In genomic region chr1:229892515-229893117, GRCh38 we compare ENCODE assay signal across 14 cellular contexts.
"Had no signal": no experiment of that assay in that cellular context is flagged by ENCODE, and none has a peak within 500 bp of the region (broad histone marks: within the 10 kb centered on the region; RNA-seq: fewer than 3 reads in every experiment).

No MANE protein-coding gene starts in this region.

- H3K36me3 ChIP-seq: colonic mucosa, neutrophil, right atrium auricular region, sigmoid colon had no signal

- DNase-seq: colonic mucosa; dermis blood vessel endothelial cell; foreskin keratinocyte; kidney; left cardiac atrium; mammary epithelial cell; naive thymus-derived CD8-positive, alpha-beta T cell; posterior cingulate gyrus; sigmoid colon; stimulated activated CD4-positive, alpha-beta T cell treated with anti-CD3 and anti-CD28 coated beads, Interleukin-12 subunit alpha, Interleukin-12 subunit beta, amount 100 ng/mL, for 4 hours; stimulated activated naive CD4-positive, alpha-beta T cell treated with Interleukin-2 at 50 U/mL for 16 hours had no signal

- H3K9me3 ChIP-seq: colonic mucosa, neutrophil, right atrium auricular region, sigmoid colon had no signal

- H3K4me3 ChIP-seq: colonic mucosa, right atrium auricular region, sigmoid colon, skin epidermis had no signal

- H3K4me1 ChIP-seq: colonic mucosa had no signal

- ATAC-seq: foreskin keratinocyte; left cardiac atrium; naive thymus-derived CD8-positive, alpha-beta T cell had no signal
